Comparison of ENCODE assay signal across 8 cellular contexts in the genomic region with DNA sequence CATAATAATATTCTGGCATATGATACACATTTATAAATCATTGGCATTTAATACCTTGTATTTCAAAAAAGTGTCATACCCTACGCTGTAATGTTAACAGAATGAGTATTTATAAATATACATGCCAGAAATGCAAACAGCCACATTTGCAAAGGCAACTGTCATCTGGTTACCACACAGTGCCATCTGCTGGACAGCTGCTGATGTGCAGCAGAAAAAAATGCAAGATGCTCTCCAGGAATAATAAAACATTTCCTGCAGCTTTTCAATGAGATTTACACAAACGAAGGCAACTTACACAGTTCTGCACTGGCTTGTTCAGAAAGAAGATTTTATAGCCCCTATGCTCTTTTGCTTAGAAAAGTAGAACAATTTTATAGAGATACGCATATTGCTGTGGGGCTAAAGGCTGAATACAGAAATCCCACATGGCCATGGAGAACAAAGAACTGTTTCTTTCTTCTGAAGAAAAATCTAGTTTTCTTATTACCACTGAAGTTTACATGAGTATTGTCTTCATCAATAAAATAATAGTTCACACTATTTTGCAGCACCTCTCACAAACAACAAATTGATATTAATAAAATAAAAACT.
A peak's percentile ranks its signal among the peaks of the same experiment; 100 is the strongest.
DNase-seq lines count a peak whose midpoint lies in the region; ATAC-seq and TF ChIP-seq lines count a peak whose summit lies in the region.

No MANE protein-coding gene starts in this region.

- ATAC-seq in HG03139 (IDR thresholded peaks at IDR 0.05; ENCODE audit: unreplicated experiment): peak; percentile 76
- no peak for ATAC-seq in activated CD8-positive, alpha-beta memory T cell treated with anti-CD3 and anti-CD28 coated beads, Interleukin-2, amount 10 ng/mL, durations not matched to agents 7 days and 5 days
- ATAC-seq in naive thymus-derived CD8-positive, alpha-beta T cell: peak; percentile 45 to 47
- ATAC-seq in stimulated activated effector memory CD8-positive, alpha-beta T cell treated with anti-CD3 and anti-CD28 coated beads, Interleukin-12 subunit alpha, Interleukin-12 subunit beta, amount 100 ng/mL, for 72 hours: no peak

- no peak overlapping the region for H3K4me3 Mint-ChIP-seq in activated CD8-positive, alpha-beta memory T cell treated with anti-CD3 and anti-CD28 coated beads, Interleukin-2, amount 10 ng/mL, durations not matched to agents 7 days and 5 days
- H3K4me3 Mint-ChIP-seq in naive thymus-derived CD8-positive, alpha-beta T cell: no peak overlapping the region
- no peak overlapping the region for H3K4me3 Mint-ChIP-seq in stimulated activated effector memory CD8-positive, alpha-beta T cell treated with anti-CD3 and anti-CD28 coated beads, Interleukin-12 subunit alpha, Interleukin-12 subunit beta, amount 100 ng/mL, for 72 hours

- CTCF ChIA-PET in activated CD8-positive, alpha-beta memory T cell treated with anti-CD3 and anti-CD28 coated beads, Interleukin-2, amount 10 ng/mL, durations not matched to agents 7 days and 5 days (lab: Charles Lee): interaction anchor here (0.6 to 2.6 kb wide), 10 partner anchors 11 to 175 kb away, joined by 3 to 21 read pairs (median 4); no protein-coding TSS in a partner anchor

- no peak overlapping the region for H3K4me3 ChIP-seq in epithelial cell of esophagus (ENCODE audit: low read length)

- peak; percentile 14 to 15 for DNase-seq in SHP77 (lab: John Stamatoyannopoulos, UW)
- DNase-seq in SHP77 treated with DMSO at 0.1 percent for 48 hours (lab: John Stamatoyannopoulos, UW): no peak
- peak; percentile 7 for DNase-seq in NCI-H510A (lab: John Stamatoyannopoulos, UW)
- peak; percentile 78 for DNase-seq in activated CD8-positive, alpha-beta memory T cell treated with anti-CD3 and anti-CD28 coated beads, Interleukin-2, amount 10 ng/mL, durations not matched to agents 7 days and 5 days
- DNase-seq in epithelial cell of esophagus (ENCODE audit: low read depth): peak; percentile 63
- DNase-seq in naive thymus-derived CD8-positive, alpha-beta T cell: peak; percentile 33 to 82 (median 66)
- peak; percentile 35 to 66 for DNase-seq in stimulated activated effector memory CD8-positive, alpha-beta T cell treated with anti-CD3 and anti-CD28 coated beads, Interleukin-12 subunit alpha, Interleukin-12 subunit beta, amount 100 ng/mL, for 72 hours (ENCODE audit: low spot score in 2 of 2)

- peaks cover 23% of the 10 kb centered on the region for H3K27me3 Mint-ChIP-seq in activated CD8-positive, alpha-beta memory T cell treated with anti-CD3 and anti-CD28 coated beads, Interleukin-2, amount 10 ng/mL, durations not matched to agents 7 days and 5 days
- peaks cover 2 to 27% (median 6%) of the 10 kb centered on the region in 5 donors for H3K27me3 Mint-ChIP-seq in naive thymus-derived CD8-positive, alpha-beta T cell

- peaks cover 13% of the 10 kb centered on the region for H3K4me1 Mint-ChIP-seq in activated CD8-positive, alpha-beta memory T cell treated with anti-CD3 and anti-CD28 coated beads, Interleukin-2, amount 10 ng/mL, durations not matched to agents 7 days and 5 days
- peaks cover 6 to 29% (median 20%) of the 10 kb centered on the region in 4 donors for H3K4me1 Mint-ChIP-seq in naive thymus-derived CD8-positive, alpha-beta T cell
- H3K4me1 Mint-ChIP-seq in stimulated activated effector memory CD8-positive, alpha-beta T cell treated with anti-CD3 and anti-CD28 coated beads, Interleukin-12 subunit alpha, Interleukin-12 subunit beta, amount 100 ng/mL, for 72 hours: no peaks in the 10 kb centered on the region

- no peaks in the 10 kb centered on the region for H3K9me3 Mint-ChIP-seq in activated CD8-positive, alpha-beta memory T cell treated with anti-CD3 and anti-CD28 coated beads, Interleukin-2, amount 10 ng/mL, durations not matched to agents 7 days and 5 days (ENCODE audit: low read depth)
- peaks cover 0 to 1% (median 0%) of the 10 kb centered on the region in 9 donors for H3K9me3 Mint-ChIP-seq in naive thymus-derived CD8-positive, alpha-beta T cell
- no peaks in the 10 kb centered on the region for H3K9me3 Mint-ChIP-seq in stimulated activated effector memory CD8-positive, alpha-beta T cell treated with anti-CD3 and anti-CD28 coated beads, Interleukin-12 subunit alpha, Interleukin-12 subunit beta, amount 100 ng/mL, for 72 hours

- POLR2A ChIA-PET in naive thymus-derived CD8-positive, alpha-beta T cell (lab: Charles Lee): interaction anchor here (0.5 to 0.6 kb wide), 2 partner anchors 173 to 495 kb away, joined by 3 to 6 read pairs; no protein-coding TSS in a partner anchor

- H3K27ac Mint-ChIP-seq in activated CD8-positive, alpha-beta memory T cell treated with anti-CD3 and anti-CD28 coated beads, Interleukin-2, amount 10 ng/mL, durations not matched to agents 7 days and 5 days: no peak overlapping the region
- no peak overlapping the region for H3K27ac Mint-ChIP-seq in naive thymus-derived CD8-positive, alpha-beta T cell
- H3K27ac Mint-ChIP-seq in stimulated activated effector memory CD8-positive, alpha-beta T cell treated with anti-CD3 and anti-CD28 coated beads, Interleukin-12 subunit alpha, Interleukin-12 subunit beta, amount 100 ng/mL, for 72 hours: no peak overlapping the region

- TF ChIP-seq CTCF in epithelial cell of esophagus (IDR thresholded peaks at IDR 0.05; ENCODE audit: insufficient read depth, low read depth, low read length, missing control alignments): peak; percentile 97

- no peaks in the 10 kb centered on the region for H3K36me3 Mint-ChIP-seq in activated CD8-positive, alpha-beta memory T cell treated with anti-CD3 and anti-CD28 coated beads, Interleukin-2, amount 10 ng/mL, durations not matched to agents 7 days and 5 days
- H3K36me3 Mint-ChIP-seq in naive thymus-derived CD8-positive, alpha-beta T cell: no peaks in the 10 kb centered on the region
- no peaks in the 10 kb centered on the region for H3K36me3 Mint-ChIP-seq in stimulated activated effector memory CD8-positive, alpha-beta T cell treated with anti-CD3 and anti-CD28 coated beads, Interleukin-12 subunit alpha, Interleukin-12 subunit beta, amount 100 ng/mL, for 72 hours

Comparison
In these comparisons a context has a peak if more than half of its experiments do, and no peak if none do; other contexts are left out.
1. ATAC-seq: peak in HG03139 (single experiment) and naive thymus-derived CD8-positive, alpha-beta T cell (2 of 2); none in activated CD8-positive, alpha-beta memory T cell treated with anti-CD3 and anti-CD28 coated beads, Interleukin-2, amount 10 ng/mL, durations not matched to agents 7 days and 5 days (single experiment) and stimulated activated effector memory CD8-positive, alpha-beta T cell treated with anti-CD3 and anti-CD28 coated beads, Interleukin-12 subunit alpha, Interleukin-12 subunit beta, amount 100 ng/mL, for 72 hours (single experiment).